Comparison of ENCODE assay signal across 11 cellular contexts in genomic region chr9:16824545-16825041, GRCh38. TPM values are rescaled to one million over a fixed set of nuclear protein-coding genes. Genes with fewer than 3 reads are reported as not detected.
A peak's percentile ranks its signal among the peaks of the same experiment; 100 is the strongest.
DNase-seq lines count a peak whose midpoint lies in the region; TF ChIP-seq lines count a peak whose summit lies in the region.
"Had no signal": no experiment of that assay in that cellular context is flagged by ENCODE, and none has a peak within 500 bp of the region (broad histone marks: within the 10 kb centered on the region; RNA-seq: fewer than 3 reads in every experiment).

No MANE protein-coding gene starts in this region.

- peak; percentile 17 for TF ChIP-seq CTCF in fibroblast of villous mesenchyme (IDR thresholded peaks at IDR 0.05; ENCODE audit: insufficient read depth, low read depth, low read length)
- TF ChIP-seq CTCF in vagina (IDR thresholded peaks at IDR 0.05): no peak

- H3K27ac ChIP-seq in vagina: peak overlapping the region; percentile 23

- H3K9me3 ChIP-seq in vagina: no peaks in the 10 kb centered on the region

- no peaks in the 10 kb centered on the region for H3K36me3 ChIP-seq in vagina

- DNase-seq in NCI-H345 (lab: John Stamatoyannopoulos, UW) (peak; percentile 36), NCI-H345 treated with DMSO at 0.1 percent for 48 hours (lab: John Stamatoyannopoulos, UW; ENCODE audit: unreplicated experiment) (no peak), SW480 (ENCODE audit: low spot score) (peak; percentile 5), fibroblast of villous mesenchyme (ENCODE audit: low read depth) (peak; percentile 93), vagina (ENCODE audit: extremely low spot score in 2 of 2) (no peak), NCI-H510A treated with DMSO at 0.1 percent for 48 hours (lab: John Stamatoyannopoulos, UW) (no peak), globus pallidus (ENCODE audit: low spot score) (no peak), D341Med (ENCODE audit: low spot score) (no peak)
- DNase-seq: small intestine had no signal

- TF ChIP-seq POLR2A in vagina (IDR thresholded peaks at IDR 0.05): no peak

- H3K27me3 ChIP-seq in vagina: no peaks in the 10 kb centered on the region

- intact Hi-C loops in vagina (cut with DNase I): no loop called here

- H3K4me1 ChIP-seq in vagina: peaks cover 53% of the 10 kb centered on the region

- no peak overlapping the region for H3K4me3 ChIP-seq in fibroblast of villous mesenchyme (ENCODE audit: low read depth, low read length)
- H3K4me3 ChIP-seq in vagina: no peak overlapping the region

RNA-seq across cellular contexts. Expression of gene BNC2, which starts 45.9 kb away (rescaled TPM):
- total RNA-seq in fibroblast of villous mesenchyme (33.7 and 41.6 TPM in 2 replicates), vagina (33.9 TPM)
- total RNA-seq: activated T-helper 1 cell treated with anti-CD3 and anti-CD28 coated beads, Interleukin-12 subunit alpha, Interleukin-12 subunit beta, Interleukin-2, Interleukin-4 antibody, amounts not matched to agents 30 ng/mL and 10 ng/mL and 1 ng/mL, durations not matched to agents 14 hours and 24 hours and 36 hours; B cell had no signal

Comparison
In these comparisons a context has a peak if more than half of its experiments do, and no peak if none do; other contexts are left out.
1. DNase-seq: peak in NCI-H345 (single experiment), SW480 (single experiment) and fibroblast of villous mesenchyme (single experiment); none in NCI-H345 treated with DMSO at 0.1 percent for 48 hours (single experiment), vagina (0 of 2), NCI-H510A treated with DMSO at 0.1 percent for 48 hours (single experiment), globus pallidus (single experiment) and D341Med (single experiment).